Comparison of ENCODE assay signal across 1 cellular context in the genomic region with DNA sequence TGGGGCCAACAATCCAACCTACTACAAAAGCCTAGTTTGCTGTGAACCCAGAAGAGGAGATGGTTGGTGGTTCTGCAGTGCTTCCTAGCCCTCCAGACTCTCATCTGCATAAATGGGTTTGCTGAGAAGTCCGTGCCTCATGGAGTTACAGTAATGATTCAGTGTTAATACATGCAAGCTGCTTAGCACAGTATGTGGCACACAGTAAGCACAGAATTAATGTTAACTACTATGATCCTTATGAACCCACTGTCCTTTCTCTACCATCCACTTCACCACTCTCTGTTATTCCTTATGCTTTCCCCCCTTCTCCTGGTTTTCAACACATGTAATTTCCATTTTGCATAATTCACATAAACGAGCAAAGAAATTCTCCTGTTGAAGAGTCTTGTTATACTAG.
TF ChIP-seq lines count a peak whose summit lies in the region.

No MANE protein-coding gene starts in this region.

TF ChIP-seq in SK-N-SH, 30 proteins besides CTCF, POLR2A, EP300 and RAD21 (continued from another document):
- TF ChIP-seq TAF1 (IDR thresholded peaks at IDR 0.05; ENCODE audit: borderline replicate concordance, low read depth, low read length) (no peak), JUND (IDR thresholded peaks at IDR 0.05) (no peak), RCOR1 (IDR thresholded peaks at IDR 0.05; ENCODE audit: low read length) (no peak), RFX5 (IDR thresholded peaks at IDR 0.05; ENCODE audit: low read length) (no peak), ELF1 (IDR thresholded peaks at IDR 0.05) (no peak), CHD2 (IDR thresholded peaks at IDR 0.05; ENCODE audit: low read length, partially characterized antibody) (no peak), SIN3A (IDR thresholded peaks at IDR 0.05; ENCODE audit: borderline replicate concordance, low read depth, low read length) (no peak), FOXJ3 (CRISPR knock-in tag; IDR thresholded peaks at IDR 0.05) (no peak)
- TF ChIP-seq, protein P1, sequence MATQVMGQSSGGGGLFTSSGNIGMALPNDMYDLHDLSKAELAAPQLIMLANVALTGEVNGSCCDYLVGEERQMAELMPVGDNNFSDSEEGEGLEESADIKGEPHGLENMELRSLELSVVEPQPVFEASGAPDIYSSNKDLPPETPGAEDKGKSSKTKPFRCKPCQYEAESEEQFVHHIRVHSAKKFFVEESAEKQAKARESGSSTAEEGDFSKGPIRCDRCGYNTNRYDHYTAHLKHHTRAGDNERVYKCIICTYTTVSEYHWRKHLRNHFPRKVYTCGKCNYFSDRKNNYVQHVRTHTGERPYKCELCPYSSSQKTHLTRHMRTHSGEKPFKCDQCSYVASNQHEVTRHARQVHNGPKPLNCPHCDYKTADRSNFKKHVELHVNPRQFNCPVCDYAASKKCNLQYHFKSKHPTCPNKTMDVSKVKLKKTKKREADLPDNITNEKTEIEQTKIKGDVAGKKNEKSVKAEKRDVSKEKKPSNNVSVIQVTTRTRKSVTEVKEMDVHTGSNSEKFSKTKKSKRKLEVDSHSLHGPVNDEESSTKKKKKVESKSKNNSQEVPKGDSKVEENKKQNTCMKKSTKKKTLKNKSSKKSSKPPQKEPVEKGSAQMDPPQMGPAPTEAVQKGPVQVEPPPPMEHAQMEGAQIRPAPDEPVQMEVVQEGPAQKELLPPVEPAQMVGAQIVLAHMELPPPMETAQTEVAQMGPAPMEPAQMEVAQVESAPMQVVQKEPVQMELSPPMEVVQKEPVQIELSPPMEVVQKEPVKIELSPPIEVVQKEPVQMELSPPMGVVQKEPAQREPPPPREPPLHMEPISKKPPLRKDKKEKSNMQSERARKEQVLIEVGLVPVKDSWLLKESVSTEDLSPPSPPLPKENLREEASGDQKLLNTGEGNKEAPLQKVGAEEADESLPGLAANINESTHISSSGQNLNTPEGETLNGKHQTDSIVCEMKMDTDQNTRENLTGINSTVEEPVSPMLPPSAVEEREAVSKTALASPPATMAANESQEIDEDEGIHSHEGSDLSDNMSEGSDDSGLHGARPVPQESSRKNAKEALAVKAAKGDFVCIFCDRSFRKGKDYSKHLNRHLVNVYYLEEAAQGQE (IDR thresholded peaks at IDR 0.05; ENCODE audit: low read depth, low read length) = no peak
- TF ChIP-seq, protein P2, sequence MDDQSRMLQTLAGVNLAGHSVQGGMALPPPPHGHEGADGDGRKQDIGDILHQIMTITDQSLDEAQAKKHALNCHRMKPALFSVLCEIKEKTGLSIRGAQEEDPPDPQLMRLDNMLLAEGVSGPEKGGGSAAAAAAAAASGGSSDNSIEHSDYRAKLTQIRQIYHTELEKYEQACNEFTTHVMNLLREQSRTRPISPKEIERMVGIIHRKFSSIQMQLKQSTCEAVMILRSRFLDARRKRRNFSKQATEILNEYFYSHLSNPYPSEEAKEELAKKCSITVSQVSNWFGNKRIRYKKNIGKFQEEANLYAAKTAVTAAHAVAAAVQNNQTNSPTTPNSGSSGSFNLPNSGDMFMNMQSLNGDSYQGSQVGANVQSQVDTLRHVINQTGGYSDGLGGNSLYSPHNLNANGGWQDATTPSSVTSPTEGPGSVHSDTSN (IDR thresholded peaks at IDR 0.05) = no peak
- TF ChIP-seq, protein P3, sequence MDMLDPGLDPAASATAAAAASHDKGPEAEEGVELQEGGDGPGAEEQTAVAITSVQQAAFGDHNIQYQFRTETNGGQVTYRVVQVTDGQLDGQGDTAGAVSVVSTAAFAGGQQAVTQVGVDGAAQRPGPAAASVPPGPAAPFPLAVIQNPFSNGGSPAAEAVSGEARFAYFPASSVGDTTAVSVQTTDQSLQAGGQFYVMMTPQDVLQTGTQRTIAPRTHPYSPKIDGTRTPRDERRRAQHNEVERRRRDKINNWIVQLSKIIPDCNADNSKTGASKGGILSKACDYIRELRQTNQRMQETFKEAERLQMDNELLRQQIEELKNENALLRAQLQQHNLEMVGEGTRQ (IDR thresholded peaks at IDR 0.05; ENCODE audit: borderline replicate concordance, low read depth, low read length) = no peak
- TF ChIP-seq, protein P4, sequence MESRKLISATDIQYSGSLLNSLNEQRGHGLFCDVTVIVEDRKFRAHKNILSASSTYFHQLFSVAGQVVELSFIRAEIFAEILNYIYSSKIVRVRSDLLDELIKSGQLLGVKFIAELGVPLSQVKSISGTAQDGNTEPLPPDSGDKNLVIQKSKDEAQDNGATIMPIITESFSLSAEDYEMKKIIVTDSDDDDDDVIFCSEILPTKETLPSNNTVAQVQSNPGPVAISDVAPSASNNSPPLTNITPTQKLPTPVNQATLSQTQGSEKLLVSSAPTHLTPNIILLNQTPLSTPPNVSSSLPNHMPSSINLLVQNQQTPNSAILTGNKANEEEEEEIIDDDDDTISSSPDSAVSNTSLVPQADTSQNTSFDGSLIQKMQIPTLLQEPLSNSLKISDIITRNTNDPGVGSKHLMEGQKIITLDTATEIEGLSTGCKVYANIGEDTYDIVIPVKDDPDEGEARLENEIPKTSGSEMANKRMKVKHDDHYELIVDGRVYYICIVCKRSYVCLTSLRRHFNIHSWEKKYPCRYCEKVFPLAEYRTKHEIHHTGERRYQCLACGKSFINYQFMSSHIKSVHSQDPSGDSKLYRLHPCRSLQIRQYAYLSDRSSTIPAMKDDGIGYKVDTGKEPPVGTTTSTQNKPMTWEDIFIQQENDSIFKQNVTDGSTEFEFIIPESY (IDR thresholded peaks at IDR 0.05; ENCODE audit: borderline replicate concordance, low read depth) = no peak
